In the genomic region with DNA sequence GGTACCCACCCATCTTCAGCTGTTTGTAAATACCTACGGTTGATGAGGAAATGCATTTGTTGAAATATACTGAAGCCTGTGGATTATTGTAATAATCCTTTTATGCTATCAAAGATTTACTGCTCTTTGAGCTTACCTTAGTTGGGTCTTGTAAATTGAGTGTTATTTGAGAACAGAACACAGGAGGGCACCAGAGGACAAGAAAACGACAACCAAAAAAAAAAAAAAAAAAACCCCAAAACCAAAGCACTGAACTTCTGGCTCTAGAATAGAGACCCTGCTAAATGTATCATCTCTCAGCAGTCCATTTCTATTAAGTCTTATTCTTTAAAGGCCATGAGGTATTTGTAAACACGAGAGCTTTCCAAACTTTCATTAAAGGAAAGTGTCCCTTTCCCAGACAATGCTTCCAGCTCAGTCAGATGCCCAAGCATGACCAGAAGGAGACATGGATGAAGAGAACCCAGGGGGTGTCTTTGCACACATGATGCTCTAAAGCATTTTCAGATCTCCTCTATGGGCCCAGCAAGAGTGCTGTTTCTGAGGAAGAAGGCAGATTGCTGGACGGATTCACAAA, we compare ENCODE assay signal across 8 cellular contexts.
DNase-seq lines count a peak whose midpoint lies in the region; ATAC-seq and TF ChIP-seq lines count a peak whose summit lies in the region.

No MANE protein-coding gene starts in this region.

- H3K27me3 ChIP-seq in psoas muscle (ENCODE audit: insufficient read depth in 3 of 3, low read length in 2 of 3) = peaks cover 0 to 5% (median 0%) of the 10 kb centered on the region in 3 donors
- no peaks in the 10 kb centered on the region for H3K27me3 ChIP-seq in CD4-positive, alpha-beta memory T cell (ENCODE audit: insufficient read depth, low read length)

- no peak overlapping the region for H3K27ac ChIP-seq in psoas muscle
- H3K27ac ChIP-seq in CD4-positive, alpha-beta memory T cell (ENCODE audit: low read depth, low read length) = no peak overlapping the region

- CTCF ChIA-PET in CD4-positive, alpha-beta memory T cell (lab: Charles Lee; ENCODE audit: partially characterized antibody) = interaction anchor here (1.7 kb wide), 1 partner anchor 26 kb away, joined by 6 read pairs; no protein-coding TSS in a partner anchor

- no peaks in the 10 kb centered on the region for H3K9me3 ChIP-seq in psoas muscle
- H3K9me3 ChIP-seq in CD4-positive, alpha-beta memory T cell (ENCODE audit: control insufficient read depth in 1 of 2, low read length in 2 of 2) = no peaks in the 10 kb centered on the region

- POLR2A ChIA-PET in CD4-positive, alpha-beta memory T cell (lab: Charles Lee; ENCODE audit: partially characterized antibody) = no interaction called here

- no peak for ATAC-seq in esophagus mucosa
- no peak for ATAC-seq in psoas muscle
- ATAC-seq in GM19455 (IDR thresholded peaks at IDR 0.05; ENCODE audit: unreplicated experiment) = no peak

- H3K27ac Mint-ChIP-seq in CD4-positive, alpha-beta memory T cell = no peak overlapping the region

- WGBS in psoas muscle, 3 donors = 18 to 22% (median 20%) methylated on average over 4 of the region's 4 CpGs

- peak; percentile 62 for DNase-seq in COLO829 (ENCODE audit: low spot score)
- no peak for DNase-seq in HFF-Myc (ENCODE audit: extremely low read depth, low read depth)
- peak; percentile 45 for DNase-seq in SK-N-DZ (ENCODE audit: low spot score)
- DNase-seq in iPS-NIHi11 (ENCODE audit: low spot score) = peak; percentile 61
- DNase-seq in psoas muscle = no peak
- DNase-seq in CD4-positive, alpha-beta memory T cell = no peak

- H3K4me3 ChIP-seq in HFF-Myc (replicated peaks; ENCODE audit: low read depth, low read length) (no peak overlapping the region), psoas muscle (no peak overlapping the region)
- H3K4me3 ChIP-seq in CD4-positive, alpha-beta memory T cell (ENCODE audit: low read length in 2 of 2) = no peak overlapping the region

- intact Hi-C loops in psoas muscle (cut with DNase I) = no loop called here
- intact Hi-C loops in CD4-positive, alpha-beta memory T cell (cut with micrococcal nuclease) = no loop called here

- no peaks in the 10 kb centered on the region for H3K4me1 ChIP-seq in psoas muscle
- H3K4me1 ChIP-seq in CD4-positive, alpha-beta memory T cell (ENCODE audit: insufficient read depth, low read length) = no peaks in the 10 kb centered on the region

- H3K36me3 Mint-ChIP-seq in CD4-positive, alpha-beta memory T cell = no peaks in the 10 kb centered on the region

- peak; percentile 19 for TF ChIP-seq CTCF in HFF-Myc (IDR thresholded peaks at IDR 0.05; ENCODE audit: low read depth, low read length, missing control alignments)
- no peak for TF ChIP-seq CTCF in psoas muscle (IDR thresholded peaks at IDR 0.05)

- peaks cover 0 to 6% of the 10 kb centered on the region in 2 donors for H3K27me3 Mint-ChIP-seq in CD4-positive, alpha-beta memory T cell

- H3K36me3 ChIP-seq in psoas muscle (ENCODE audit: insufficient read depth in 1 of 2, low read depth in 1 of 2) = no peaks in the 10 kb centered on the region
- H3K36me3 ChIP-seq in CD4-positive, alpha-beta memory T cell (ENCODE audit: insufficient read depth, low read length) = no peaks in the 10 kb centered on the region

- H3K4me1 Mint-ChIP-seq in CD4-positive, alpha-beta memory T cell = no peaks in the 10 kb centered on the region

- H3K4me3 Mint-ChIP-seq in CD4-positive, alpha-beta memory T cell = no peak overlapping the region

- H3K9me3 Mint-ChIP-seq in CD4-positive, alpha-beta memory T cell = peaks cover 0 to 4% (median under 1%) of the 10 kb centered on the region in 8 donors

Comparison
In these comparisons a context has a peak if more than half of its experiments do, and no peak if none do; other contexts are left out.
1. DNase-seq: peak in COLO829 (single experiment), SK-N-DZ (single experiment) and iPS-NIHi11 (single experiment); none in HFF-Myc (single experiment), psoas muscle (0 of 2) and CD4-positive, alpha-beta memory T cell (0 of 5).